Comparison of ENCODE assay signal across 16 cellular contexts in the genomic region with DNA sequence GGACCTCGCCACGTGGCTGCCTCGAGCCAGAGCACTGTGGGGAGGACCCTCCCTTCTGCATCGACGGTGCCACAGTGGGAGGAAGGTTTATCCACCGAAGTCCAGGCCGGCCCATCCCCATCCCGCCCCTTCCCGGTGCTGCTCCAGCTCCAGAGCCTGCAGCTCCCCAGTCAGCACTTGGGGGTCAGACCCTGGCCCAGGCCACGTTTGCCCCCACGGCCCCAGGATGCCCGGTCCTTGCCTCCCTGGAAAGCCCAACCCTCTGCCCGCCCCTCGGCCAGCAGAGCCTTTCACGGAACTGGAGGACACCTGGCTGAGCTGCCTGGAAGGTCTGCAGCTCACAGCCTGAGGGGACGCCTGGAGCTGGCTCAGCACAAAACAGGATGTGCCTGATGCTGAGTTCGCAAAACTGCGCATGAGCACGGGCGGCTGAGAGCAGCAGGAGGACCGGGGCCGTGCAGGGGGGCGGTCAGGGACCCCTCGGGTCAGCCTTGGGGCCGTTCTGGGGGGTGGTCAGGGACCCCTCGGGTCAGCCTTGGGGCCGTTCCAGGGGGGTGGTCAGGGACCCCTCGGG.
A peak's percentile ranks its signal among the peaks of the same experiment; 100 is the strongest.
DNase-seq lines count a peak whose midpoint lies in the region; ATAC-seq lines count a peak whose summit lies in the region.
"Had no signal": no experiment of that assay in that cellular context is flagged by ENCODE, and none has a peak within 500 bp of the region (broad histone marks: within the 10 kb centered on the region; RNA-seq: fewer than 3 reads in every experiment).

No MANE protein-coding gene starts in this region.

- peak; percentile 70 for DNase-seq in DMS 273 (lab: John Stamatoyannopoulos, UW; ENCODE audit: unreplicated experiment)
- no peak for DNase-seq in DMS 273 treated with DMSO at 0.1 percent for 48 hours (lab: John Stamatoyannopoulos, UW)
- peak; percentile 17 for DNase-seq in DMS79 (lab: John Stamatoyannopoulos, UW)
- DNase-seq in NCI-H345 treated with DMSO at 0.1 percent for 48 hours (lab: John Stamatoyannopoulos, UW; ENCODE audit: unreplicated experiment): peak; percentile 39
- peak; percentile 51 for DNase-seq in cerebellar cortex (ENCODE audit: low spot score)
- DNase-seq in NOMO-1 (lab: John Stamatoyannopoulos, UW; ENCODE audit: unreplicated experiment in 2 of 2): no peak
- DNase-seq: activated CD4-positive, alpha-beta T cell treated with anti-CD3 and anti-CD28 coated beads for 4 hours; activated naive CD4-positive, alpha-beta T cell treated with anti-CD3 and anti-CD28 coated beads, Interleukin-2, amount 10 ng/mL, durations not matched to agents 7 days and 5 days; mesendoderm; NCI-H2029; Right ventricle myocardium superior; spleen; stimulated activated naive B cell treated with anti-CD40 and anti-IgM and Interleukin-4, amounts not matched to agents 10 μg/mL and 1 μg/mL and 100 μg/mL, for 72 hours; transverse colon had no signal

- ATAC-seq in GM18870 (IDR thresholded peaks at IDR 0.05; ENCODE audit: unreplicated experiment) (no peak), GM18520 (IDR thresholded peaks at IDR 0.05; ENCODE audit: unreplicated experiment) (no peak)
- ATAC-seq: stimulated activated naive B cell treated with anti-CD40 and anti-IgM and Interleukin-4, amounts not matched to agents 10 μg/mL and 1 μg/mL and 100 μg/mL, for 72 hours had no signal

Comparison
In these comparisons a context has a peak if more than half of its experiments do, and no peak if none do; other contexts are left out.
1. DNase-seq: peak in DMS 273 (single experiment), DMS79 (single experiment), NCI-H345 treated with DMSO at 0.1 percent for 48 hours (single experiment) and cerebellar cortex (single experiment); none in DMS 273 treated with DMSO at 0.1 percent for 48 hours (single experiment) and NOMO-1 (0 of 2).